ENCODE assay signal across 7 cellular contexts in genomic region chr4:67087897-67088296, GRCh38.
DNase-seq lines count a peak whose midpoint lies in the region; ATAC-seq and TF ChIP-seq lines count a peak whose summit lies in the region.

No MANE protein-coding gene starts in this region.

- H3K4me3 Mint-ChIP-seq in GM23338, result no peak overlapping the region

- peaks cover 23% of the 10 kb centered on the region for H3K4me1 Mint-ChIP-seq in GM23338

- no peaks in the 10 kb centered on the region for H3K27me3 Mint-ChIP-seq in GM23338 (ENCODE audit: insufficient read depth, low read depth, poor library complexity)

- no peaks in the 10 kb centered on the region for H3K9me3 ChIP-seq in WERI-Rb-1 (ENCODE audit: severe bottlenecking)

- no peak overlapping the region for H3K27ac Mint-ChIP-seq in GM23338

- no peak overlapping the region for H3K4me2 ChIP-seq in GM23338

- H3K4me1 ChIP-seq in GM23338 (ENCODE audit: insufficient read depth), result peaks cover 28% of the 10 kb centered on the region

- H3K27ac ChIP-seq in GM23338 (ENCODE audit: low read depth) (no peak overlapping the region), WERI-Rb-1 (no peak overlapping the region)

- no peaks in the 10 kb centered on the region for H3K79me2 ChIP-seq in GM23338 (replicated peaks; ENCODE audit: insufficient read depth)

- no peaks in the 10 kb centered on the region for H3F3A ChIP-seq in GM23338 (replicated peaks; ENCODE audit: low read depth)

- H3K9me2 ChIP-seq in GM23338 (ENCODE audit: insufficient read depth), result no peaks in the 10 kb centered on the region

- H4K20me1 ChIP-seq in GM23338 (replicated peaks; ENCODE audit: insufficient read depth), result no peaks in the 10 kb centered on the region

- no peaks in the 10 kb centered on the region for H3K9me3 Mint-ChIP-seq in GM23338

- TF ChIP-seq CTCF in GM23338 (conservative IDR thresholded peaks at IDR 0.05; ENCODE audit: low read depth in 2 of 2) (peak; percentile 83 to 91), WERI-Rb-1 (IDR thresholded peaks at IDR 0.05; ENCODE audit: low read depth, low read length) (peak; percentile 55)

- H3K27me3 ChIP-seq in GM23338 (ENCODE audit: insufficient read depth) (no peaks in the 10 kb centered on the region), WERI-Rb-1 (ENCODE audit: insufficient read depth, low read depth, severe bottlenecking) (no peaks in the 10 kb centered on the region)

- H2AFZ ChIP-seq in GM23338, result no peak overlapping the region

- no peaks in the 10 kb centered on the region for H3K36me3 Mint-ChIP-seq in GM23338 (ENCODE audit: low read depth)

- peak; percentile 78 for DNase-seq in GM23338 (ENCODE audit: low spot score)
- DNase-seq in LHCN-M2 (ENCODE audit: low read depth), result peak; percentile 44
- peak; percentile 69 for DNase-seq in WERI-Rb-1
- DNase-seq in foreskin melanocyte, result peak; percentile 40
- peak; percentile 18 for DNase-seq in stimulated activated CD4-positive, alpha-beta T cell treated with anti-CD3 and anti-CD28 coated beads, Interleukin-12 subunit alpha, Interleukin-12 subunit beta, amount 100 ng/mL, for 4 hours
- DNase-seq in amniotic stem cell (lab: John Stamatoyannopoulos, UW), result no peak

- H3K36me3 ChIP-seq in GM23338 (ENCODE audit: insufficient read depth) (no peaks in the 10 kb centered on the region), WERI-Rb-1 (no peaks in the 10 kb centered on the region)

- peak; percentile 93 for ATAC-seq in GM18502 (IDR thresholded peaks at IDR 0.05; ENCODE audit: poor library complexity, unreplicated experiment)
- ATAC-seq in GM23338, result peak; percentile 42; the same call in 2 of the 3 replicates

- H3K4me3 ChIP-seq in GM23338 (no peak overlapping the region), WERI-Rb-1 (ENCODE audit: low read depth, low read length) (no peak overlapping the region)

TF ChIP-seq in GM23338, 12 proteins besides CTCF, POLR2A, EP300 and RAD21:
- no peak for TF ChIP-seq ZNF331 (CRISPR knock-in tag; IDR thresholded peaks at IDR 0.05; ENCODE audit: low read depth)
- no peak for TF ChIP-seq ZNF462 (CRISPR knock-in tag; IDR thresholded peaks at IDR 0.05)
- no peak for TF ChIP-seq POLR2AphosphoS5 (IDR thresholded peaks at IDR 0.05; ENCODE audit: low read depth)
- TF ChIP-seq ZNF114 (CRISPR knock-in tag; IDR thresholded peaks at IDR 0.05), result no peak
- no peak for TF ChIP-seq STAT1 (IDR thresholded peaks at IDR 0.05; ENCODE audit: unreplicated experiment)
- no peak for TF ChIP-seq ETS1 (IDR thresholded peaks at IDR 0.05)
- no peak for TF ChIP-seq NANOG (IDR thresholded peaks at IDR 0.05; ENCODE audit: borderline replicate concordance)
- TF ChIP-seq CREB1 (CRISPR knock-in tag; IDR thresholded peaks at IDR 0.05; ENCODE audit: low read depth), result no peak
- TF ChIP-seq EZH2 (IDR thresholded peaks at IDR 0.05; ENCODE audit: low read depth, unreplicated experiment), result no peak
- no peak for TF ChIP-seq JUNB (IDR thresholded peaks at IDR 0.05; ENCODE audit: unreplicated experiment)
- TF ChIP-seq EZH2phosphoT487 (IDR thresholded peaks at IDR 0.05; ENCODE audit: unreplicated experiment), result no peak
- TF ChIP-seq REST (IDR thresholded peaks at IDR 0.05; ENCODE audit: unreplicated experiment), result no peak
